ENCODE assay signal across 8 cellular contexts in the genomic region with DNA sequence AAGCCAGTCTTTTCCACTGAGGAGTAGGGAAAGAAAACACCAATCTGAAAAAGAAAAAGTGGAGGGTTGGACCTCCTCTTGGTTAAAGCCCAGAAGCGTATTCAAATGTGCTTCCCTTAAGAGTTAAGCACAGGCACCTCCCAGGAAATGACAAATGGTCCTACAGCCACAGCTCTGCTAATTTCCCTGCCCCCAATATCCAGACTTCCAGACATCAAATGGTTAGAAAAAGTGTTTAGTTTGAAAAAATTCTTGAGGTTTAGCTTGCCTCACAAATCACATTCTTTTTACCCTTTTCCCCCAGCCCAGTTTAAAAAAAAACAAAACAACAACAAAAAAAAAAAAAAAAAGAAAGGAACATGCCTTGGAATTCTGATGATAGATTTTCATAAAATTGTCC. TPM values are rescaled to one million over a fixed set of nuclear protein-coding genes. Genes with fewer than 3 reads are reported as not detected.
DNase-seq lines count a peak whose midpoint lies in the region; ATAC-seq lines count a peak whose summit lies in the region.

No MANE protein-coding gene starts in this region.

- ATAC-seq in left cardiac atrium: peak; percentile 77 to 89
- ATAC-seq in HG03520 (IDR thresholded peaks at IDR 0.05; ENCODE audit: unreplicated experiment): no peak

- intact Hi-C loops in left cardiac atrium (cut with DNase I): no loop called here

- H3K4me3 ChIP-seq in rectal smooth muscle tissue (ENCODE audit: low read length): peak overlapping the region; percentile 51

- no peaks in the 10 kb centered on the region for H3K27me3 ChIP-seq in rectal smooth muscle tissue (ENCODE audit: control insufficient read depth, insufficient read depth, low read length)

- peak overlapping the region; percentile 98 for H3K27ac ChIP-seq in rectal smooth muscle tissue (ENCODE audit: low read depth, low read length)

- no peak overlapping the region for H3K9ac ChIP-seq in rectal smooth muscle tissue (ENCODE audit: low read length)

- peaks cover 24% of the 10 kb centered on the region for H3K4me1 ChIP-seq in rectal smooth muscle tissue (ENCODE audit: control insufficient read depth, insufficient read depth, low read length)

- DNase-seq in EL (peak; percentile 97), amniotic epithelial cell (ENCODE audit: low read depth) (peak; percentile 99), left cardiac atrium (no peak), COR-L47 (lab: John Stamatoyannopoulos, UW) (no peak), HUDEP-2 (lab: John Stamatoyannopoulos, UW; ENCODE audit: unreplicated experiment in 76 of 76) (no peak)
- DNase-seq in stimulated activated CD4-positive, alpha-beta T cell treated with anti-CD3 and anti-CD28 coated beads, Interleukin-4, amount 100 ng/mL, for 4 hours: no peak

- no peaks in the 10 kb centered on the region for H3K36me3 ChIP-seq in rectal smooth muscle tissue (ENCODE audit: control insufficient read depth, insufficient read depth, low read length)

RNA-seq across cellular contexts. Expression of a gene that starts 19.0 kb away (rescaled TPM):
- total RNA-seq in left cardiac atrium: 100 to 1,000 TPM; 258 to 270 TPM

Comparison
In these comparisons a context has a peak if more than half of its experiments do, and no peak if none do; other contexts are left out.
1. DNase-seq: peak in EL (single experiment) and amniotic epithelial cell (single experiment); none in left cardiac atrium (single experiment), COR-L47 (single experiment), HUDEP-2 (0 of 76) and stimulated activated CD4-positive, alpha-beta T cell treated with anti-CD3 and anti-CD28 coated beads, Interleukin-4, amount 100 ng/mL, for 4 hours (0 of 2).